ENCODE assay signal across 8 cellular contexts in the genomic region with DNA sequence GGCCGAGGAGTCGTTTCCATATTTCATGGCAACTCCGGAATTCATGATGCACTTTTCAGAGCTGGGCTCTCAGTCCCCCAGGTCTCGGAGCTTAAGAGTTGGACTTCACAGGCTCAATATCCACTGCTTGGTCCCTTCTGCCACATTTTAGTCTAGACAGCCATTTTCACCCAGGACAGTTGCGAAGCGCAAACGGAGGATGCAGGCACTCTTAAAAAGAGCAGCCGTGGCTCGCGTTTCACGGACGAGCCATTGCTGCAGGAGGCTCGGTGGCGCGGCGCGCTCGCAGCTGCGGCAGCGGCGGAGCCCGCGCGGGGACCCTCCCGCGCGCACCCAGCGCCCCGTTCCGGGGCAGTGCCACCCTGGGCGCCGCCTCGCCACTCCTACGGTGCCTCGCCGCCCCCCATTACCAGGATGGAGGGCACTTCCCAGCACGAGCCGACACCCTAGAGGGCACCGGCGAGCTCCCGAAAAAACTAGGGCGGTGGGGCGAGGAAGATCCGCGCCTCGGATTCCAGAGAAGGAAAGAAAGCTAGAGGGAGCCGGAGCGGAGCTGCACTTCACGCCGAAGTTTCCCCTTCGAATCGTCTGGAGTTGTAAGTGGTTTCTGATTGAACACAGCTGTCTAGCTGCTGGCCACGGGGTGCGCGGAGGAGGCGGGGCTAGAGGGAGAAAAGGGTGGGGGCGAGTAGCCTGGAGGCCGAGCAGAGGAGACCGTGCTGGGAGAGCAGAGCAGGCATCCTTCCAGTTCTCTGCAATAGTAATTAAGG.
DNase-seq lines count a peak whose midpoint lies in the region; ATAC-seq, FAIRE-seq and TF ChIP-seq lines count a peak whose summit lies in the region.

No MANE protein-coding gene starts in this region.

- no peaks in the 10 kb centered on the region for H3K9me3 ChIP-seq in HepG2 (ENCODE audit: low read length)

- peaks cover 21% of the 10 kb centered on the region for H3K4me1 ChIP-seq in HepG2 (ENCODE audit: insufficient read depth, low read length)

- no peak for TF ChIP-seq CTCF in HepG2 (CRISPR knock-in tag; IDR thresholded peaks at IDR 0.05)

- DNase-seq in NCI-H2171 (lab: John Stamatoyannopoulos, UW) (peak; percentile 71), dermis blood vessel endothelial cell (peak; percentile 88), HepG2 (ENCODE audit: low spot score) (no peak), SHP77 (lab: John Stamatoyannopoulos, UW) (no peak)
- DNase-seq in activated CD4-positive, alpha-beta T cell treated with anti-CD3 and anti-CD28 coated beads, Interleukin-2, amount 50 U/mL, for 1 hour = peak; percentile 70
- DNase-seq in stimulated activated CD4-positive, alpha-beta T cell treated with anti-CD3 and anti-CD28 coated beads, Interleukin-2, amount 100 ng/mL, for 4 hours (ENCODE audit: low read depth) = peak; percentile 60

- peaks cover 8 to 57% of the 10 kb centered on the region in 2 experiments; a peak in 4 of 5 replicates for H3K27me3 ChIP-seq in HepG2 (ENCODE audit: control insufficient read depth in 1 of 2, insufficient read depth in 2 of 2, low read length in 2 of 2)

- POLR2A ChIA-PET in HepG2 (lab: Yijun Ruan, JAX) = no interaction called here

- no peak for FAIRE-seq in HepG2 (lab: Jason Lieb, UNC)

- no peak overlapping the region for H3K27ac ChIP-seq in HepG2 (ENCODE audit: extremely low read length, insufficient read depth, low read length)

- no peak for TF ChIP-seq EP300 in HepG2 (IDR thresholded peaks at IDR 0.05; ENCODE audit: low read depth in 2 of 2, low read length in 2 of 2)
- no peak for TF ChIP-seq EP300 in HepG2 (CRISPR knock-in tag; IDR thresholded peaks at IDR 0.05; ENCODE audit: borderline replicate concordance)

- no peak for TF ChIP-seq RAD21 in HepG2 (CRISPR knock-in tag; IDR thresholded peaks at IDR 0.05)

- no peak overlapping the region for H3K9ac ChIP-seq in HepG2 (ENCODE audit: insufficient read depth, low read depth, low read length)

- intact Hi-C loops in HepG2 (cut with micrococcal nuclease; ENCODE audit: unreplicated experiment) = no loop called here

- 2% methylated on average over 32 of the region's 59 CpGs for WGBS in HepG2 (ENCODE audit: low lambda C conversion rate)

- in situ Hi-C loops in HepG2 (cut with HindIII; ENCODE audit: extremely low pct_ligation_motif_present, low pct_unique_long_range_greater_than_20kb) = no loop called here

- H4K20me1 ChIP-seq in HepG2 (ENCODE audit: insufficient read depth, low read length) = no peaks in the 10 kb centered on the region

- no peak overlapping the region for H2AFZ ChIP-seq in HepG2 (ENCODE audit: low read length)

- ATAC-seq in GM18508 (IDR thresholded peaks at IDR 0.05; ENCODE audit: insufficient read depth, unreplicated experiment) = peak; percentile 87
- peak; percentile 96 for ATAC-seq in HG02852 (IDR thresholded peaks at IDR 0.05; ENCODE audit: unreplicated experiment)
- peak; percentile 86 for ATAC-seq in HepG2

- H3K4me3 ChIP-seq in HepG2 (replicated peaks in 1 of 3; ENCODE audit: insufficient read depth in 1 of 3, low read depth in 2 of 3, low read length in 3 of 3) = peak overlapping the region; percentile 51 to 66 (median 53)

- no TSS peak for BruUV-seq in HepG2 (replicated peaks; lab: Mats Ljungman, UMichigan)

- H3K4me2 ChIP-seq in HepG2 (ENCODE audit: low read depth, low read length) = peak overlapping the region; percentile 84

- CTCF ChIA-PET in HepG2 (lab: Yijun Ruan, JAX; ENCODE audit: low intra/inter-chr PET ratio, low total read pairs) = no interaction called here

- TF ChIP-seq POLR2A in HepG2 (IDR thresholded peaks at IDR 0.05; ENCODE audit: insufficient read depth in 1 of 2, low read depth in 2 of 2, low read length in 2 of 2) = no peak

- no peaks in the 10 kb centered on the region for H3K79me2 ChIP-seq in HepG2 (ENCODE audit: insufficient read depth, low read length)

- H3K36me3 ChIP-seq in HepG2 (replicated peaks in 1 of 2; ENCODE audit: control insufficient read depth in 1 of 2, insufficient read depth in 2 of 2, low read length in 2 of 2) = no peaks in the 10 kb centered on the region

TF ChIP-seq in HepG2, 621 proteins besides CTCF, POLR2A, EP300 and RAD21 (continues in another document):
- TF ChIP-seq ZNF430 (CRISPR knock-in tag; IDR thresholded peaks at IDR 0.05) = no peak
- no peak for TF ChIP-seq ARNT2 (CRISPR knock-in tag; IDR thresholded peaks at IDR 0.05; ENCODE audit: low read depth)
- TF ChIP-seq ZNF121 (CRISPR knock-in tag; IDR thresholded peaks at IDR 0.05) = no peak
- no peak for TF ChIP-seq ZNF674 (CRISPR knock-in tag; IDR thresholded peaks at IDR 0.05; ENCODE audit: low read depth)
- TF ChIP-seq ZFYVE20 (CRISPR knock-in tag; IDR thresholded peaks at IDR 0.05; ENCODE audit: borderline replicate concordance, low read depth) = no peak
- TF ChIP-seq ZNF629 (CRISPR knock-in tag; conservative IDR thresholded peaks at IDR 0.05) = no peak
- TF ChIP-seq ZNF556 (CRISPR knock-in tag; IDR thresholded peaks at IDR 0.05; ENCODE audit: borderline replicate concordance) = no peak
- no peak for TF ChIP-seq YEATS2 (CRISPR knock-in tag; IDR thresholded peaks at IDR 0.05; ENCODE audit: borderline replicate concordance)
- TF ChIP-seq, protein P1, sequence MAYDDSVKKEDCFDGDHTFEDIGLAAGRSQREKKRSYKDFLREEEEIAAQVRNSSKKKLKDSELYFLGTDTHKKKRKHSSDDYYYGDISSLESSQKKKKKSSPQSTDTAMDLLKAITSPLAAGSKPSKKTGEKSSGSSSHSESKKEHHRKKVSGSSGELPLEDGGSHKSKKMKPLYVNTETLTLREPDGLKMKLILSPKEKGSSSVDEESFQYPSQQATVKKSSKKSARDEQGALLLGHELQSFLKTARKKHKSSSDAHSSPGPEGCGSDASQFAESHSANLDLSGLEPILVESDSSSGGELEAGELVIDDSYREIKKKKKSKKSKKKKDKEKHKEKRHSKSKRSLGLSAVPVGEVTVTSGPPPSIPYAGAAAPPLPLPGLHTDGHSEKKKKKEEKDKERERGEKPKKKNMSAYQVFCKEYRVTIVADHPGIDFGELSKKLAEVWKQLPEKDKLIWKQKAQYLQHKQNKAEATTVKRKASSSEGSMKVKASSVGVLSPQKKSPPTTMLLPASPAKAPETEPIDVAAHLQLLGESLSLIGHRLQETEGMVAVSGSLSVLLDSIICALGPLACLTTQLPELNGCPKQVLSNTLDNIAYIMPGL (CRISPR knock-in tag; IDR thresholded peaks at IDR 0.05; ENCODE audit: borderline replicate concordance in 1 of 2, low read depth in 1 of 2) = no peak
- TF ChIP-seq ZNF557 (CRISPR knock-in tag; IDR thresholded peaks at IDR 0.05) = no peak
- no peak for TF ChIP-seq RCOR2 (CRISPR knock-in tag; IDR thresholded peaks at IDR 0.05)
- no peak for TF ChIP-seq ZNF142 (CRISPR knock-in tag; IDR thresholded peaks at IDR 0.05)

Comparison
In these comparisons a context has a peak if more than half of its experiments do, and no peak if none do; other contexts are left out.
1. DNase-seq: peak in NCI-H2171 (single experiment), activated CD4-positive, alpha-beta T cell treated with anti-CD3 and anti-CD28 coated beads, Interleukin-2, amount 50 U/mL, for 1 hour (single experiment), dermis blood vessel endothelial cell (single experiment) and stimulated activated CD4-positive, alpha-beta T cell treated with anti-CD3 and anti-CD28 coated beads, Interleukin-2, amount 100 ng/mL, for 4 hours (single experiment); none in HepG2 (single experiment) and SHP77 (0 of 2).
2. Peak in every context shown above with its lines, with median percentiles within 50 percentile points of each other: ATAC-seq.